31 cellular contexts compared by ENCODE assay signal in the genomic region with DNA sequence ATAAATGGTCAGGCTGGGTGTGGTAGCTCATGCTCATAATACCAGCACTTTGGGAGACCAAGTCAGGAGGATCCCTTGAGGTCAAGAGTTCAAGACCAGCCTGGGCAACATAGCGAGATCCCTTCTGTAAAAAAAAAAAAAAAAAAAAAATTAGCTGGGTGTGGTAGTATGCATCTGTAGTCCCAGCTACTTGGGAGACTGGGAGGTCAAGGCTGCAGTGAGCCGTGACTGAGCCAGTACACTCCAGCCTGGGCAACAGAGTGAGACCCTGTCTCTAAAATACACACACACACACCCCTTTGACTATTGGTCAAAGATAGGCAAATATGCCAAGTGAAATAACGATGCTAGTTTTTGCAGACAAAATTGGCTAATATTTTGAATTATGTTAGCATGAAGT.
"Had no signal": no experiment of that assay in that cellular context is flagged by ENCODE, and none has a peak within 500 bp of the region (broad histone marks: within the 10 kb centered on the region; RNA-seq: fewer than 3 reads in every experiment).

No MANE protein-coding gene starts in this region.

- H3K4me1 ChIP-seq: neural progenitor cell, parathyroid adenoma, psoas muscle, spleen, suprapubic skin, testis, tibial artery, transverse colon, upper lobe of right lung, vagina had no signal

- H3K9me3 ChIP-seq: ovary, psoas muscle, spleen, suprapubic skin, testis, tibial artery, transverse colon, upper lobe of right lung, vagina had no signal

- H3K4me3 Mint-ChIP-seq: naive thymus-derived CD8-positive, alpha-beta T cell; natural killer cell treated with Interleukin-12 subunit alpha and Interleukin-12 subunit beta and Interleukin-15 and Interleukin-18, amount 100 ng/mL, for 72 hours; neural progenitor cell; stimulated activated memory B cell treated with anti-CD40 and anti-IgM and Interleukin-4, amounts not matched to agents 10 μg/mL and 1 μg/mL and 100 μg/mL, for 72 hours; stimulated activated naive CD8-positive, alpha-beta T cell treated with anti-CD3 and anti-CD28 coated beads, Interleukin-15, amount 100 ng/mL, for 72 hours; type B pancreatic cell had no signal

- H3K9ac ChIP-seq: neural progenitor cell, parathyroid adenoma had no signal

- H3K9me3 Mint-ChIP-seq: naive thymus-derived CD8-positive, alpha-beta T cell; natural killer cell treated with Interleukin-12 subunit alpha and Interleukin-12 subunit beta and Interleukin-15 and Interleukin-18, amount 100 ng/mL, for 72 hours; neural progenitor cell; stimulated activated memory B cell treated with anti-CD40 and anti-IgM and Interleukin-4, amounts not matched to agents 10 μg/mL and 1 μg/mL and 100 μg/mL, for 72 hours; stimulated activated naive CD8-positive, alpha-beta T cell treated with anti-CD3 and anti-CD28 coated beads, Interleukin-15, amount 100 ng/mL, for 72 hours; type B pancreatic cell had no signal

- H3K36me3 ChIP-seq: ovary, spleen, suprapubic skin, tibial artery, transverse colon, upper lobe of right lung, vagina had no signal

- H3K79me2 ChIP-seq: parathyroid adenoma had no signal

- H3K4me3 ChIP-seq: neural progenitor cell, ovary, psoas muscle, skin epidermis, smooth muscle cell, spleen, suprapubic skin, testis, tibial artery, transverse colon, upper lobe of right lung, vagina had no signal

- H3K27me3 ChIP-seq: neural progenitor cell, ovary, spleen, suprapubic skin, testis, tibial artery, transverse colon, upper lobe of right lung, vagina had no signal

- H3K36me3 Mint-ChIP-seq: natural killer cell treated with Interleukin-12 subunit alpha and Interleukin-12 subunit beta and Interleukin-15 and Interleukin-18, amount 100 ng/mL, for 72 hours; stimulated activated memory B cell treated with anti-CD40 and anti-IgM and Interleukin-4, amounts not matched to agents 10 μg/mL and 1 μg/mL and 100 μg/mL, for 72 hours had no signal

- H3K27me3 Mint-ChIP-seq: progenitor cell of endocrine pancreas; stimulated activated memory B cell treated with anti-CD40 and anti-IgM and Interleukin-4, amounts not matched to agents 10 μg/mL and 1 μg/mL and 100 μg/mL, for 72 hours; stimulated activated naive CD8-positive, alpha-beta T cell treated with anti-CD3 and anti-CD28 coated beads, Interleukin-15, amount 100 ng/mL, for 72 hours; type B pancreatic cell had no signal

- H2AFZ ChIP-seq: neural progenitor cell, parathyroid adenoma had no signal

- ATAC-seq: naive thymus-derived CD8-positive, alpha-beta T cell; natural killer cell treated with Interleukin-12 subunit alpha and Interleukin-12 subunit beta and Interleukin-15 and Interleukin-18, amount 100 ng/mL, for 72 hours; psoas muscle; right cardiac atrium; sciatic nerve; stimulated activated memory B cell treated with anti-CD40 and anti-IgM and Interleukin-4, amounts not matched to agents 10 μg/mL and 1 μg/mL and 100 μg/mL, for 72 hours; stimulated activated naive CD8-positive, alpha-beta T cell treated with anti-CD3 and anti-CD28 coated beads, Interleukin-15, amount 100 ng/mL, for 72 hours; stimulated activated naive CD8-positive, alpha-beta T cell treated with anti-CD3 and anti-CD28 coated beads, Interleukin-15, Interleukin-2, amounts not matched to agents 100 U/mL and 50 U/mL, for 24 hours; upper lobe of right lung had no signal

- H3K4me2 ChIP-seq: neural progenitor cell, smooth muscle cell had no signal

- H3K27ac Mint-ChIP-seq: natural killer cell treated with Interleukin-12 subunit alpha and Interleukin-12 subunit beta and Interleukin-15 and Interleukin-18, amount 100 ng/mL, for 72 hours; neural progenitor cell; stimulated activated memory B cell treated with anti-CD40 and anti-IgM and Interleukin-4, amounts not matched to agents 10 μg/mL and 1 μg/mL and 100 μg/mL, for 72 hours; type B pancreatic cell had no signal

- H3K4me1 Mint-ChIP-seq: stimulated activated memory B cell treated with anti-CD40 and anti-IgM and Interleukin-4, amounts not matched to agents 10 μg/mL and 1 μg/mL and 100 μg/mL, for 72 hours had no signal

- DNase-seq: naive thymus-derived CD8-positive, alpha-beta T cell; occipital lobe; ovary; posterior cingulate gyrus; psoas muscle; right cardiac atrium; spleen; stimulated activated CD4-positive, alpha-beta T cell treated with anti-CD3 and anti-CD28 coated beads, Interleukin-12 subunit alpha, Interleukin-12 subunit beta, amount 100 ng/mL, for 4 hours; stimulated activated CD4-positive, alpha-beta T cell treated with anti-CD3 and anti-CD28 coated beads, Interleukin-1b, Interleukin-23, amount 100 ng/mL, for 48 hours; stimulated activated CD4-positive, alpha-beta T cell treated with anti-CD3 and anti-CD28 coated beads, Interleukin-4, amount 100 ng/mL, for 1 hour; stimulated activated CD4-positive, alpha-beta T cell treated with anti-CD3 and anti-CD28 coated beads, Interleukin-4, amount 100 ng/mL, for 4 hours; stimulated activated CD8-positive, alpha-beta memory T cell treated with anti-CD3 and anti-CD28 coated beads, Interleukin-4, amount 100 ng/mL, for 48 hours; stimulated activated naive CD4-positive, alpha-beta T cell; stimulated activated naive CD8-positive, alpha-beta T cell treated with anti-CD3 and anti-CD28 coated beads, Interleukin-15, amount 100 ng/mL, for 72 hours; stimulated activated naive CD8-positive, alpha-beta T cell treated with anti-CD3 and anti-CD28 coated beads, Interleukin-15, Interleukin-2, amounts not matched to agents 100 U/mL and 50 U/mL, for 24 hours; substantia nigra; testis; tibial artery; transverse colon; upper lobe of right lung had no signal

- H3K27ac ChIP-seq: ovary, parathyroid adenoma, psoas muscle, skin epidermis, spleen, suprapubic skin, testis, tibial artery, transverse colon, upper lobe of right lung, vagina had no signal
